Comparison of ENCODE assay signal across 21 cellular contexts in genomic region chr2:74092236-74092635, GRCh38. TPM values are rescaled to one million over a fixed set of nuclear protein-coding genes. Genes with fewer than 3 reads are reported as not detected.
DNase-seq lines count a peak whose midpoint lies in the region; TF ChIP-seq lines count a peak whose summit lies in the region.
"Had no signal": no experiment of that assay in that cellular context is flagged by ENCODE, and none has a peak within 500 bp of the region (broad histone marks: within the 10 kb centered on the region; RNA-seq: fewer than 3 reads in every experiment).

No MANE protein-coding gene starts in this region.

- H3K4me1 ChIP-seq in left ventricle myocardium inferior, result no peaks in the 10 kb centered on the region
- H3K4me1 ChIP-seq: BE2C, breast epithelium, lower lobe of right lung, neural progenitor cell, SJCRH30 had no signal

- intact Hi-C loops in left ventricle myocardium inferior (cut with micrococcal nuclease), result no loop called here

- H3K9me3 ChIP-seq in left ventricle myocardium inferior (replicated peaks), result no peaks in the 10 kb centered on the region
- H3K9me3 ChIP-seq: BE2C, breast epithelium, lower lobe of right lung, SJCRH30 had no signal

- H3K4me3 ChIP-seq in left ventricle myocardium inferior, result no peak overlapping the region
- H3K4me3 ChIP-seq: breast epithelium, GM23338, lower lobe of right lung, neural progenitor cell, SJCRH30 had no signal

- peaks cover 66% of the 10 kb centered on the region for H3K36me3 ChIP-seq in left ventricle myocardium inferior
- H3K36me3 ChIP-seq: breast epithelium, neural progenitor cell had no signal

- H3K27ac ChIP-seq in cingulate gyrus (ENCODE audit: low read depth, low read length) (peak overlapping the region; percentile 90), temporal lobe (ENCODE audit: low read depth, low read length) (peak overlapping the region; percentile 91), left ventricle myocardium inferior (replicated peaks) (no peak overlapping the region)
- H3K27ac ChIP-seq: breast epithelium, lower lobe of right lung, neural progenitor cell, SJCRH30 had no signal

- TF ChIP-seq CTCF in left ventricle myocardium inferior (IDR thresholded peaks at IDR 0.05; ENCODE audit: borderline replicate concordance), result no peak

- H3K27me3 ChIP-seq in left ventricle myocardium inferior (ENCODE audit: low read depth), result no peaks in the 10 kb centered on the region
- H3K27me3 ChIP-seq: BE2C, breast epithelium, neural progenitor cell, SJCRH30 had no signal

- DNase-seq in activated T-cell treated with anti-CD3 and anti-CD28 coated beads, Interleukin-2, amount 50 U/mL, for 48 hours, result peak; percentile 6 to 14
- DNase-seq in activated T-cell treated with anti-CD3 and anti-CD28 coated beads for 4 hours, result no peak
- DNase-seq in midbrain (lab: John Stamatoyannopoulos, UW), result peak; percentile 40
- no peak for DNase-seq in kidney glomerular epithelial cell (lab: John Stamatoyannopoulos, UW)
- no peak for DNase-seq in left ventricle myocardium inferior
- no peak for DNase-seq in NCI-H82 treated with DMSO at 0.1 percent for 48 hours (lab: John Stamatoyannopoulos, UW; ENCODE audit: unreplicated experiment)
- DNase-seq: activated CD4-positive, alpha-beta memory T cell treated with anti-CD3 and anti-CD28 coated beads for 36 hours; activated T-cell treated with anti-CD3 and anti-CD28 coated beads, Interleukin-2, amount 50 U/mL, for 1 hour; BE2C; cortex of kidney; lower lobe of right lung; NCI-H1417 treated with DMSO at 0.1 percent for 48 hours; NCI-H2081; NCI-H2227 treated with DMSO at 0.1 percent for 48 hours; SJCRH30; stimulated activated naive CD4-positive, alpha-beta T cell treated with Interleukin-2 at 50 U/mL for 16 hours had no signal

RNA-seq across cellular contexts. Expression of gene BOLA3, which starts 55.5 kb away (rescaled TPM):
- total RNA-seq in temporal lobe (19.7 TPM), left ventricle myocardium inferior (81.2 TPM)

Comparison
In these comparisons a context has a peak if more than half of its experiments do, and no peak if none do; other contexts are left out.
1. DNase-seq: peak in activated T-cell treated with anti-CD3 and anti-CD28 coated beads, Interleukin-2, amount 50 U/mL, for 48 hours (2 of 2) and midbrain (single experiment); none in activated T-cell treated with anti-CD3 and anti-CD28 coated beads for 4 hours (single experiment), kidney glomerular epithelial cell (single experiment), left ventricle myocardium inferior (single experiment) and NCI-H82 treated with DMSO at 0.1 percent for 48 hours (single experiment).